ENCODE assay signal across 1 cellular context in the genomic region with DNA sequence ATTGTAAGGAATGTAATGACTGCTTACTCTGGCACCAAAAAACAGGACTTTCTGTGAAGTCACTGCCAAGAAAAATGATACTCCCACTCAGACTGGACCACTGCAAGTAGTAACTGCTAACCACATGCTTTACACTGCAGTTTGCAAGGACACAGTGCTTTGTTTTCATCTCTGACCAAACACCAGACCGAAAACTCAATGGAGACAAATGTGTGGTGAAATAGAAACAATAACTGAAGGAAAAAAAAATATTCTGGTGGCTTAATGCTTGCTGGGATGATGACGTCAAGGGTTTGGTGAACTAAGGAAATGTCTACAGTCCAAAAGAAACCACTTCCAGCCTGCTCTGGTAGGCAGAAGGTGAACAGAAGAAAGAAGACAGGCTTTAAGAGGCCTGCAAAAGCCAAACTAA.
TF ChIP-seq lines count a peak whose summit lies in the region.

No MANE protein-coding gene starts in this region.

TF ChIP-seq in HepG2, 621 proteins besides CTCF, POLR2A, EP300 and RAD21:
- TF ChIP-seq ZNF367 (CRISPR knock-in tag; IDR thresholded peaks at IDR 0.05; ENCODE audit: borderline replicate concordance) = no peak
- no peak for TF ChIP-seq KLF11 (CRISPR knock-in tag; IDR thresholded peaks at IDR 0.05)
- no peak for TF ChIP-seq SALL1 (CRISPR knock-in tag; IDR thresholded peaks at IDR 0.05)
- TF ChIP-seq, protein P1, sequence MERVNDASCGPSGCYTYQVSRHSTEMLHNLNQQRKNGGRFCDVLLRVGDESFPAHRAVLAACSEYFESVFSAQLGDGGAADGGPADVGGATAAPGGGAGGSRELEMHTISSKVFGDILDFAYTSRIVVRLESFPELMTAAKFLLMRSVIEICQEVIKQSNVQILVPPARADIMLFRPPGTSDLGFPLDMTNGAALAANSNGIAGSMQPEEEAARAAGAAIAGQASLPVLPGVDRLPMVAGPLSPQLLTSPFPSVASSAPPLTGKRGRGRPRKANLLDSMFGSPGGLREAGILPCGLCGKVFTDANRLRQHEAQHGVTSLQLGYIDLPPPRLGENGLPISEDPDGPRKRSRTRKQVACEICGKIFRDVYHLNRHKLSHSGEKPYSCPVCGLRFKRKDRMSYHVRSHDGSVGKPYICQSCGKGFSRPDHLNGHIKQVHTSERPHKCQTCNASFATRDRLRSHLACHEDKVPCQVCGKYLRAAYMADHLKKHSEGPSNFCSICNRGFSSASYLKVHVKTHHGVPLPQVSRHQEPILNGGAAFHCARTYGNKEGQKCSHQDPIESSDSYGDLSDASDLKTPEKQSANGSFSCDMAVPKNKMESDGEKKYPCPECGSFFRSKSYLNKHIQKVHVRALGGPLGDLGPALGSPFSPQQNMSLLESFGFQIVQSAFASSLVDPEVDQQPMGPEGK (CRISPR knock-in tag; IDR thresholded peaks at IDR 0.05) = no peak
- TF ChIP-seq ZKSCAN5 (CRISPR knock-in tag; IDR thresholded peaks at IDR 0.05) = no peak
- TF ChIP-seq, protein P2, sequence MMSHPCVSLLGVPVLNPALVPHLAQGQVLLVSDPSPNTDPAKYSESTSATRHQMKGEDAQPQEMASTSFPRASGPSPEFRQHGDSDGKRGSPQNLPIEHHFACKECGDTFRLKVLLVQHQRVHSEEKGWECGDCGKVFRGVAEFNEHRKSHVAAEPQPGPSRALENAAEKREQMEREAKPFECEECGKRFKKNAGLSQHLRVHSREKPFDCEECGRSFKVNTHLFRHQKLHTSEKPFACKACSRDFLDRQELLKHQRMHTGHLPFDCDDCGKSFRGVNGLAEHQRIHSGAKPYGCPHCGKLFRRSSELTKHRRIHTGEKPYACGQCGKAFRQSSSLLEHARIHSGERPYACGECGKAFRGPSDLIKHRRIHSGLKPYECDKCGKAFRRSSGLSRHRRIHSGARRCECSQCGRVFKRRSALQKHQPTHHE (CRISPR knock-in tag; IDR thresholded peaks at IDR 0.05; ENCODE audit: borderline replicate concordance) = no peak
- TF ChIP-seq ZNF7 (CRISPR knock-in tag; IDR thresholded peaks at IDR 0.05) = no peak
- no peak for TF ChIP-seq TBX2 (CRISPR knock-in tag; IDR thresholded peaks at IDR 0.05; ENCODE audit: borderline replicate concordance)
- no peak for TF ChIP-seq ZNF333 (CRISPR knock-in tag; IDR thresholded peaks at IDR 0.05; ENCODE audit: borderline replicate concordance)
TF ChIP-seq in HepG2: peak in this region for 0.
